Comparison of ENCODE assay signal across 23 cellular contexts in the genomic region with DNA sequence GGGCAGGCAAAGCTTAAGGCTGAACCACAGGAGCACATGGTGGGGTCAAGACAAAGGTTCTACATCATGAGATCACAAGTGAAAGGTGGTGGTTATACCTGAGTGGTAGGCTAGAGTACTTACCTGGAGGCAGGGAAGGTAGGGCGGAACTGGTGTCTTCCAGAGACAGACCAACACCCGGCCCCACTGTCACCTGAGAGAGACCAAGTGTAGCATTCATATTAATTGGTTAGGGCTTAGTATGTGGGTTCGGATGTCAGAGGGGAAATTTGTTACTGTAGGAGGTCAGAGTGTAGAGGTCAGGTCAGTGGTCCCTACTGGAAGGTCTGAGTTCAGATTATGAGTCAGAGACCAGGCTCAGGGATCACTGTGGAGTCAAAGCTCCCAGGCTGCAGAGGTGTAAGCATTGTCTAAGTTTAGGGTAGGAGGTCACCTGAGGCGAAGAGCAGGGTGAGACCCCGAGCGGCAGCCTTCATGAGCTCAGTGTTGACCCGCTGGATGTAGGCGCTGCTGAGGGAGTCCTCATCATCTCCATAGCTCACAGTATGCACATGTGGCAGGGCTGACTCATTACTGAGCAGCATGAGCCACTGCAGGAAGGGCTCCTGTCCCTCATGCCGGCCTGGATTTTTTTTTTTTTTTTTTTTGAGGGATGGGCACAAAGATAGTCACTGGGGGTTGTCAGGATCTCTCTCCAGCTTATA. TPM values are rescaled to one million over a fixed set of nuclear protein-coding genes. Genes with fewer than 3 reads are reported as not detected.
A peak's percentile ranks its signal among the peaks of the same experiment; 100 is the strongest.
DNase-seq lines count a peak whose midpoint lies in the region; ATAC-seq, FAIRE-seq and TF ChIP-seq lines count a peak whose summit lies in the region.
"Had no signal": no experiment of that assay in that cellular context is flagged by ENCODE, and none has a peak within 500 bp of the region (broad histone marks: within the 10 kb centered on the region; RNA-seq: fewer than 3 reads in every experiment).

No MANE protein-coding gene starts in this region.

- no peaks in the 10 kb centered on the region for H3K27me3 ChIP-seq in gastroesophageal sphincter
- H3K27me3 ChIP-seq: cardiac muscle cell, uterus had no signal

- TF ChIP-seq CTCF in fibroblast of mammary gland (conservative IDR thresholded peaks at IDR 0.05; ENCODE audit: control insufficient read depth, insufficient read depth, low read depth, low read length) (no peak), gastroesophageal sphincter (IDR thresholded peaks at IDR 0.05) (no peak)

- H3K4me1 Mint-ChIP-seq in activated CD8-positive, alpha-beta memory T cell treated with anti-CD3 and anti-CD28 coated beads, Interleukin-2, amount 10 ng/mL, durations not matched to agents 7 days and 5 days, result peaks cover 6% of the 10 kb centered on the region
- H3K4me1 Mint-ChIP-seq in activated T-helper 1 cell treated with anti-CD3 and anti-CD28 coated beads, Interleukin-12 subunit alpha, Interleukin-12 subunit beta, Interleukin-2, Interleukin-4 antibody, amounts not matched to agents 30 ng/mL and 10 ng/mL and 1 ng/mL, durations not matched to agents 14 hours and 24 hours and 36 hours (ENCODE audit: low read depth), result peaks cover 5% of the 10 kb centered on the region
- peaks cover 25 to 30% of the 10 kb centered on the region in 2 donors for H3K4me1 Mint-ChIP-seq in stimulated activated naive B cell treated with anti-CD40 and anti-IgM and Interleukin-4, amounts not matched to agents 10 μg/mL and 1 μg/mL and 100 μg/mL, for 72 hours

- H3K27ac ChIP-seq in gastroesophageal sphincter, result peak overlapping the region in 2 of 4 donors; percentile 28 to 99
- H3K27ac ChIP-seq: A549, cardiac muscle cell, prostate gland had no signal

- H3K4me3 Mint-ChIP-seq in activated CD8-positive, alpha-beta memory T cell treated with anti-CD3 and anti-CD28 coated beads, Interleukin-2, amount 10 ng/mL, durations not matched to agents 7 days and 5 days, result no peak overlapping the region
- H3K4me3 Mint-ChIP-seq in activated T-helper 1 cell treated with anti-CD3 and anti-CD28 coated beads, Interleukin-12 subunit alpha, Interleukin-12 subunit beta, Interleukin-2, Interleukin-4 antibody, amounts not matched to agents 30 ng/mL and 10 ng/mL and 1 ng/mL, durations not matched to agents 14 hours and 24 hours and 36 hours, result peak overlapping the region; percentile 6
- peak overlapping the region in 1 of 2 donors; percentile 39 for H3K4me3 Mint-ChIP-seq in stimulated activated naive B cell treated with anti-CD40 and anti-IgM and Interleukin-4, amounts not matched to agents 10 μg/mL and 1 μg/mL and 100 μg/mL, for 72 hours

- intact Hi-C loops in activated T-helper 1 cell treated with anti-CD3 and anti-CD28 coated beads, Interleukin-12 subunit alpha, Interleukin-12 subunit beta, Interleukin-2, Interleukin-4 antibody, amounts not matched to agents 30 ng/mL and 10 ng/mL and 1 ng/mL, durations not matched to agents 14 hours and 24 hours and 36 hours (cut with micrococcal nuclease), result loop anchor here (10.0 kb wide), 1 partner anchor 931 kb away; the partner anchor contains the start of genes TRIM22 and TRIM5

- H3K27me3 Mint-ChIP-seq in activated CD8-positive, alpha-beta memory T cell treated with anti-CD3 and anti-CD28 coated beads, Interleukin-2, amount 10 ng/mL, durations not matched to agents 7 days and 5 days, result no peaks in the 10 kb centered on the region
- no peaks in the 10 kb centered on the region for H3K27me3 Mint-ChIP-seq in activated T-helper 1 cell treated with anti-CD3 and anti-CD28 coated beads, Interleukin-12 subunit alpha, Interleukin-12 subunit beta, Interleukin-2, Interleukin-4 antibody, amounts not matched to agents 30 ng/mL and 10 ng/mL and 1 ng/mL, durations not matched to agents 14 hours and 24 hours and 36 hours (ENCODE audit: insufficient read depth)
- H3K27me3 Mint-ChIP-seq in stimulated activated naive B cell treated with anti-CD40 and anti-IgM and Interleukin-4, amounts not matched to agents 10 μg/mL and 1 μg/mL and 100 μg/mL, for 72 hours, result no peaks in the 10 kb centered on the region

- CTCF ChIA-PET in activated CD8-positive, alpha-beta memory T cell treated with anti-CD3 and anti-CD28 coated beads, Interleukin-2, amount 10 ng/mL, durations not matched to agents 7 days and 5 days (lab: Charles Lee), result interaction anchor here (1.2 kb wide), 1 partner anchor 11 kb away, joined by 3 read pairs; no protein-coding TSS in a partner anchor

- no peak for FAIRE-seq in frontal cortex (lab: Jason Lieb, UNC)
- FAIRE-seq: A549 had no signal

- no peak for TF ChIP-seq EP300 in gastroesophageal sphincter (IDR thresholded peaks at IDR 0.05)

- peaks cover 0 to 32% of the 10 kb centered on the region in 2 donors for H3K36me3 ChIP-seq in gastroesophageal sphincter
- H3K36me3 ChIP-seq: prostate gland, uterus had no signal

- H3K36me3 Mint-ChIP-seq in activated CD8-positive, alpha-beta memory T cell treated with anti-CD3 and anti-CD28 coated beads, Interleukin-2, amount 10 ng/mL, durations not matched to agents 7 days and 5 days, result peaks cover 16% of the 10 kb centered on the region
- H3K36me3 Mint-ChIP-seq in activated T-helper 1 cell treated with anti-CD3 and anti-CD28 coated beads, Interleukin-12 subunit alpha, Interleukin-12 subunit beta, Interleukin-2, Interleukin-4 antibody, amounts not matched to agents 30 ng/mL and 10 ng/mL and 1 ng/mL, durations not matched to agents 14 hours and 24 hours and 36 hours (ENCODE audit: low read depth), result peaks cover 15% of the 10 kb centered on the region
- H3K36me3 Mint-ChIP-seq in stimulated activated naive B cell treated with anti-CD40 and anti-IgM and Interleukin-4, amounts not matched to agents 10 μg/mL and 1 μg/mL and 100 μg/mL, for 72 hours, result peaks cover 10 to 22% of the 10 kb centered on the region in 2 donors

- H3K9me3 Mint-ChIP-seq in activated CD8-positive, alpha-beta memory T cell treated with anti-CD3 and anti-CD28 coated beads, Interleukin-2, amount 10 ng/mL, durations not matched to agents 7 days and 5 days (ENCODE audit: low read depth), result no peaks in the 10 kb centered on the region
- H3K9me3 Mint-ChIP-seq in activated T-helper 1 cell treated with anti-CD3 and anti-CD28 coated beads, Interleukin-12 subunit alpha, Interleukin-12 subunit beta, Interleukin-2, Interleukin-4 antibody, amounts not matched to agents 30 ng/mL and 10 ng/mL and 1 ng/mL, durations not matched to agents 14 hours and 24 hours and 36 hours, result no peaks in the 10 kb centered on the region
- no peaks in the 10 kb centered on the region for H3K9me3 Mint-ChIP-seq in stimulated activated naive B cell treated with anti-CD40 and anti-IgM and Interleukin-4, amounts not matched to agents 10 μg/mL and 1 μg/mL and 100 μg/mL, for 72 hours
- H3K9me3 Mint-ChIP-seq: activated naive CD4-positive, alpha-beta T cell treated with anti-CD3 and anti-CD28 coated beads, Interleukin-2, amount 50 U/mL, for 72 hours; T-helper 1 cell treated with Interleukin-12 subunit alpha and Interleukin-12 subunit beta and Interleukin-4 antibody, amounts not matched to agents 30 μg/mL and 1 μg/mL, for 36 hours had no signal

- peak overlapping the region; percentile 10 for H3K27ac Mint-ChIP-seq in activated CD8-positive, alpha-beta memory T cell treated with anti-CD3 and anti-CD28 coated beads, Interleukin-2, amount 10 ng/mL, durations not matched to agents 7 days and 5 days
- no peak overlapping the region for H3K27ac Mint-ChIP-seq in activated T-helper 1 cell treated with anti-CD3 and anti-CD28 coated beads, Interleukin-12 subunit alpha, Interleukin-12 subunit beta, Interleukin-2, Interleukin-4 antibody, amounts not matched to agents 30 ng/mL and 10 ng/mL and 1 ng/mL, durations not matched to agents 14 hours and 24 hours and 36 hours
- peak overlapping the region; percentile 52 for H3K27ac Mint-ChIP-seq in stimulated activated naive B cell treated with anti-CD40 and anti-IgM and Interleukin-4, amounts not matched to agents 10 μg/mL and 1 μg/mL and 100 μg/mL, for 72 hours

- TF ChIP-seq POLR2A in gastroesophageal sphincter (IDR thresholded peaks at IDR 0.05), result no peak

- H3K4me3 ChIP-seq in fibroblast of mammary gland (ENCODE audit: control insufficient read depth, low read depth, low read length) (no peak overlapping the region), gastroesophageal sphincter (no peak overlapping the region)
- H3K4me3 ChIP-seq: A549, cardiac muscle cell, prostate gland, uterus had no signal

- no peaks in the 10 kb centered on the region for H3K9me3 ChIP-seq in gastroesophageal sphincter
- H3K9me3 ChIP-seq: A549, prostate gland, uterus had no signal

- 89 to 90% methylated on average over 6 to 7 of the region's 9 CpGs for WGBS in gastroesophageal sphincter (ENCODE audit: low coverage in 1 of 2), 2 donors

- no peak for ATAC-seq in activated CD8-positive, alpha-beta memory T cell treated with anti-CD3 and anti-CD28 coated beads, Interleukin-2, amount 10 ng/mL, durations not matched to agents 7 days and 5 days
- no peak for ATAC-seq in stimulated activated naive B cell treated with anti-CD40 and anti-IgM and Interleukin-4, amounts not matched to agents 10 μg/mL and 1 μg/mL and 100 μg/mL, for 72 hours (replicated peaks)
- ATAC-seq in HG03039 (IDR thresholded peaks at IDR 0.05; ENCODE audit: unreplicated experiment) (no peak), gastroesophageal sphincter (no peak)
- ATAC-seq: A549; activated naive CD4-positive, alpha-beta T cell treated with anti-CD3 and anti-CD28 coated beads, Interleukin-2, amount 50 U/mL, for 72 hours; left colon had no signal

- peaks cover 0 to 52% (median 15%) of the 10 kb centered on the region in 3 donors for H3K4me1 ChIP-seq in gastroesophageal sphincter

- no peak for DNase-seq in activated CD8-positive, alpha-beta memory T cell treated with anti-CD3 and anti-CD28 coated beads, Interleukin-2, amount 10 ng/mL, durations not matched to agents 7 days and 5 days
- no peak for DNase-seq in activated CD8-positive, alpha-beta memory T cell treated with anti-CD3 and anti-CD28 coated beads for 24 hours
- DNase-seq in activated T-helper 1 cell treated with anti-CD3 and anti-CD28 coated beads, Interleukin-12 subunit alpha, Interleukin-12 subunit beta, Interleukin-2, Interleukin-4 antibody, amounts not matched to agents 30 ng/mL and 10 ng/mL and 1 ng/mL, durations not matched to agents 14 hours and 24 hours and 36 hours (ENCODE audit: low spot score), result no peak
- DNase-seq in fibroblast of mammary gland (ENCODE audit: low read depth) (peak; percentile 65), frontal cortex (ENCODE audit: low spot score in 2 of 2) (no peak)
- DNase-seq in stimulated activated naive B cell treated with anti-CD40 and anti-IgM and Interleukin-4, amounts not matched to agents 10 μg/mL and 1 μg/mL and 100 μg/mL, for 72 hours, result no peak
- DNase-seq: activated CD4-positive, alpha-beta T cell treated with anti-CD3 and anti-CD28 coated beads for 1 hour; DND-41; effector memory CD4-positive, alpha-beta T cell; Karpas-422; NCI-H1436 treated with DMSO at 0.1 percent for 48 hours; NCI-H345; Right ventricle myocardium superior; stimulated activated naive CD4-positive, alpha-beta T cell had no signal

RNA-seq across cellular contexts. Expression of gene TPP1, which starts 3.2 kb away (rescaled TPM):
- total RNA-seq in activated CD8-positive, alpha-beta memory T cell treated with anti-CD3 and anti-CD28 coated beads, Interleukin-2, amount 10 ng/mL, durations not matched to agents 7 days and 5 days, result 10 to 100 TPM; 76.8 to 79.3 TPM
- 38.4 and 40.3 TPM in 2 replicates for total RNA-seq in activated T-helper 1 cell treated with anti-CD3 and anti-CD28 coated beads, Interleukin-12 subunit alpha, Interleukin-12 subunit beta, Interleukin-2, Interleukin-4 antibody, amounts not matched to agents 30 ng/mL and 10 ng/mL and 1 ng/mL, durations not matched to agents 14 hours and 24 hours and 36 hours
- 3.3 TPM for total RNA-seq in frontal cortex
- total RNA-seq in gastroesophageal sphincter, result 10 to 100 TPM; 67.6 to 84.4 (median 76.9) TPM

RNA-seq across cellular contexts. Expression of gene TAF10, which starts 4.0 kb away (rescaled TPM):
- total RNA-seq in activated CD8-positive, alpha-beta memory T cell treated with anti-CD3 and anti-CD28 coated beads, Interleukin-2, amount 10 ng/mL, durations not matched to agents 7 days and 5 days, result 100 to 1,000 TPM; 134 to 144 TPM
- total RNA-seq in activated T-helper 1 cell treated with anti-CD3 and anti-CD28 coated beads, Interleukin-12 subunit alpha, Interleukin-12 subunit beta, Interleukin-2, Interleukin-4 antibody, amounts not matched to agents 30 ng/mL and 10 ng/mL and 1 ng/mL, durations not matched to agents 14 hours and 24 hours and 36 hours, result 155 and 166 TPM in 2 replicates
- total RNA-seq in frontal cortex (10.2 TPM), gastroesophageal sphincter (10 to 100 TPM; 21.7 to 41.1 (median 35.4) TPM)

RNA-seq across cellular contexts. Expression of gene ILK, which starts 12.5 kb away (rescaled TPM):
- 100 to 1,000 TPM; 151 to 161 TPM for total RNA-seq in activated CD8-positive, alpha-beta memory T cell treated with anti-CD3 and anti-CD28 coated beads, Interleukin-2, amount 10 ng/mL, durations not matched to agents 7 days and 5 days
- total RNA-seq in activated T-helper 1 cell treated with anti-CD3 and anti-CD28 coated beads, Interleukin-12 subunit alpha, Interleukin-12 subunit beta, Interleukin-2, Interleukin-4 antibody, amounts not matched to agents 30 ng/mL and 10 ng/mL and 1 ng/mL, durations not matched to agents 14 hours and 24 hours and 36 hours, result 90.1 and 97.5 TPM in 2 replicates
- total RNA-seq in frontal cortex (48.1 TPM), gastroesophageal sphincter (100 to 1,000 TPM; 395 to 658 (median 466) TPM)

RNA-seq across cellular contexts. Expression of gene RRP8, which starts 12.6 kb away (rescaled TPM):
- 10 to 100 TPM; 25.6 to 33.1 TPM for total RNA-seq in activated CD8-positive, alpha-beta memory T cell treated with anti-CD3 and anti-CD28 coated beads, Interleukin-2, amount 10 ng/mL, durations not matched to agents 7 days and 5 days
- 38.8 and 40.5 TPM in 2 replicates for total RNA-seq in activated T-helper 1 cell treated with anti-CD3 and anti-CD28 coated beads, Interleukin-12 subunit alpha, Interleukin-12 subunit beta, Interleukin-2, Interleukin-4 antibody, amounts not matched to agents 30 ng/mL and 10 ng/mL and 1 ng/mL, durations not matched to agents 14 hours and 24 hours and 36 hours
- total RNA-seq in frontal cortex, result 11.4 TPM
- total RNA-seq in gastroesophageal sphincter, result 10 to 100 TPM; 25.7 to 32.4 (median 28.1) TPM

RNA-seq across cellular contexts. Expression of gene DCHS1, which starts 39.6 kb away (rescaled TPM):
- under 1 TPM; 0.14 to 0.32 TPM for total RNA-seq in activated CD8-positive, alpha-beta memory T cell treated with anti-CD3 and anti-CD28 coated beads, Interleukin-2, amount 10 ng/mL, durations not matched to agents 7 days and 5 days
- total RNA-seq in activated T-helper 1 cell treated with anti-CD3 and anti-CD28 coated beads, Interleukin-12 subunit alpha, Interleukin-12 subunit beta, Interleukin-2, Interleukin-4 antibody, amounts not matched to agents 30 ng/mL and 10 ng/mL and 1 ng/mL, durations not matched to agents 14 hours and 24 hours and 36 hours, result 0.24 and 0.39 TPM in 2 replicates
- total RNA-seq in frontal cortex (38.3 TPM), gastroesophageal sphincter (10 to 100 TPM; 22.2 to 59.8 (median 37.8) TPM)
